ENCODE assay signal across 2 cellular contexts in genomic region chr9:112537561-112537960, GRCh38.
TF ChIP-seq lines count a peak whose summit lies in the region.

No MANE protein-coding gene starts in this region.

TF ChIP-seq in HepG2, 621 proteins besides CTCF, POLR2A, EP300 and RAD21:
- TF ChIP-seq IKZF5 (CRISPR knock-in tag; IDR thresholded peaks at IDR 0.05) (no peak), KLF6 (CRISPR knock-in tag; IDR thresholded peaks at IDR 0.05) (no peak), STAG1 (CRISPR knock-in tag; IDR thresholded peaks at IDR 0.05) (no peak), RXRA (CRISPR knock-in tag; IDR thresholded peaks at IDR 0.05) (no peak), HNRNPLL (IDR thresholded peaks at IDR 0.05; ENCODE audit: low read depth, low read length, poor library complexity, severe bottlenecking) (no peak), ZIK1 (CRISPR knock-in tag; IDR thresholded peaks at IDR 0.05; ENCODE audit: borderline replicate concordance, low read depth) (no peak), HMG20A (CRISPR knock-in tag; IDR thresholded peaks at IDR 0.05; ENCODE audit: borderline replicate concordance) (no peak), ZNF7 (CRISPR knock-in tag; IDR thresholded peaks at IDR 0.05) (0 out of 2 replicates have a peak, but pooled peaks have one; percentile 42)

TF ChIP-seq in WTC11, 78 proteins besides CTCF, POLR2A, EP300 and RAD21:
- TF ChIP-seq FOXK1 (CRISPR knock-in tag; IDR thresholded peaks at IDR 0.05), result no peak
- no peak for TF ChIP-seq E2F1 (CRISPR knock-in tag; IDR thresholded peaks at IDR 0.05)
- no peak for TF ChIP-seq NR3C1 (CRISPR knock-in tag; conservative IDR thresholded peaks at IDR 0.05; ENCODE audit: low read depth)
- no peak for TF ChIP-seq E2F5 (CRISPR knock-in tag; IDR thresholded peaks at IDR 0.05)
- no peak for TF ChIP-seq ELF4 (CRISPR knock-in tag; IDR thresholded peaks at IDR 0.05; ENCODE audit: low read depth)
- no peak for TF ChIP-seq HMGA2 (CRISPR knock-in tag; IDR thresholded peaks at IDR 0.05)
- no peak for TF ChIP-seq USF2 (CRISPR knock-in tag; IDR thresholded peaks at IDR 0.05)
- TF ChIP-seq ETV6 (CRISPR knock-in tag; IDR thresholded peaks at IDR 0.05), result no peak
